In genomic region chr4:88159137-88159725, GRCh38 we compare ENCODE assay signal across 8 cellular contexts. TPM values are rescaled to one million over a fixed set of nuclear protein-coding genes. Genes with fewer than 3 reads are reported as not detected.
A peak's percentile ranks its signal among the peaks of the same experiment; 100 is the strongest.
DNase-seq lines count a peak whose midpoint lies in the region; ATAC-seq lines count a peak whose summit lies in the region.

No MANE protein-coding gene starts in this region.

- H3K27ac ChIP-seq in skin epidermis = peak overlapping the region in 12 of 21 experiments; percentile 11 to 64 (median 42)

- no peaks in the 10 kb centered on the region for H3K36me3 Mint-ChIP-seq in activated naive CD4-positive, alpha-beta T cell treated with anti-CD3 and anti-CD28 coated beads, Interleukin-2, amount 50 U/mL, for 72 hours

- peak; percentile 39 for ATAC-seq in HG03108 (IDR thresholded peaks at IDR 0.05; ENCODE audit: unreplicated experiment)
- ATAC-seq in activated naive CD4-positive, alpha-beta T cell treated with anti-CD3 and anti-CD28 coated beads, Interleukin-2, amount 50 U/mL, for 72 hours = peak; percentile 16 to 66

- H3K9me3 Mint-ChIP-seq in activated naive CD4-positive, alpha-beta T cell treated with anti-CD3 and anti-CD28 coated beads, Interleukin-2, amount 50 U/mL, for 72 hours = peaks cover 0 to 8% of the 10 kb centered on the region in 2 donors

- peak; percentile 32 for DNase-seq in activated CD4-positive, CD25-positive, alpha-beta regulatory T cell treated with anti-CD3 and anti-CD28 coated beads, Interleukin-2, amount 50 U/mL, for 72 hours
- DNase-seq in activated CD4-positive, CD25-positive, alpha-beta regulatory T cell (lab: John Stamatoyannopoulos, UW) = no peak
- DNase-seq in activated naive CD4-positive, alpha-beta T cell treated with anti-CD3 and anti-CD28 coated beads, Interleukin-2, amount 50 U/mL, for 72 hours (ENCODE audit: low spot score in 2 of 2) = peak in 1 of 2 donors; percentile 57
- DNase-seq in SIG-M5 treated with dmso at 0.1 percent for 504 hours (lab: John Stamatoyannopoulos, UW; ENCODE audit: unreplicated experiment) (no peak), SW 1271 (lab: John Stamatoyannopoulos, UW) (no peak)

- H3K4me3 ChIP-seq in iPS-11a (ENCODE audit: low read depth, low read length) (peak overlapping the region; percentile 45), skin epidermis (peak overlapping the region; percentile 37 to 65 (median 47))

- H3K27ac Mint-ChIP-seq in activated naive CD4-positive, alpha-beta T cell treated with anti-CD3 and anti-CD28 coated beads, Interleukin-2, amount 50 U/mL, for 72 hours = peak overlapping the region in 1 of 2 donors; percentile 66

RNA-seq across cellular contexts. Expression of gene ABCG2, which starts 0.8 kb away (rescaled TPM):
- total RNA-seq in activated naive CD4-positive, alpha-beta T cell treated with anti-CD3 and anti-CD28 coated beads, Interleukin-2, amount 50 U/mL, for 72 hours = under 1 TPM in 1 of 2 donors, not detected in 1; 0.74 TPM
